In genomic region chr17:43456661-43457361, GRCh38 we compare ENCODE assay signal across 7 cellular contexts. TPM values are rescaled to one million over a fixed set of nuclear protein-coding genes. Genes with fewer than 3 reads are reported as not detected.
DNase-seq lines count a peak whose midpoint lies in the region; FAIRE-seq lines count a peak whose summit lies in the region.

No MANE protein-coding gene starts in this region.

- H3K4me3 ChIP-seq in small intestine (ENCODE audit: low read depth in 1 of 2, low read length in 2 of 2) = no peak overlapping the region

- intact Hi-C loops in head of caudate nucleus (cut with DNase I) = no loop called here

- H3K27ac ChIP-seq in small intestine (ENCODE audit: low read depth in 1 of 2, low read length in 1 of 2) = peak overlapping the region in 1 of 2 donors; percentile 68

- H3K4me1 ChIP-seq in small intestine (ENCODE audit: control insufficient read depth in 2 of 2, insufficient read depth in 1 of 2, low read depth in 1 of 2, low read length in 1 of 2) = peaks cover 0 to 5% of the 10 kb centered on the region in 2 donors

- no peaks in the 10 kb centered on the region for H3K27me3 ChIP-seq in small intestine (ENCODE audit: control insufficient read depth in 2 of 2, insufficient read depth in 2 of 2, low read length in 2 of 2)

- peak; percentile 65 for DNase-seq in HuH-7.5 (ENCODE audit: low spot score)
- DNase-seq in RCC 7860 (ENCODE audit: low spot score) = peak; percentile 33
- peak; percentile 45 for DNase-seq in fibroblast of peridontal ligament (ENCODE audit: extremely low read depth)
- DNase-seq in small intestine = peak; percentile 31
- DNase-seq in COLO668 (lab: John Stamatoyannopoulos, UW; ENCODE audit: unreplicated experiment) = no peak
- no peak for DNase-seq in head of caudate nucleus
- no peak for DNase-seq in NCI-H1436 treated with DMSO at 0.1 percent for 48 hours (lab: John Stamatoyannopoulos, UW)

- no peaks in the 10 kb centered on the region for H3K36me3 ChIP-seq in small intestine (ENCODE audit: control insufficient read depth in 2 of 2, insufficient read depth in 2 of 2, low read length in 2 of 2)

- H3K9me3 ChIP-seq in small intestine (ENCODE audit: control insufficient read depth, low read depth) = no peaks in the 10 kb centered on the region

- FAIRE-seq in RCC 7860 (lab: Jason Lieb, UNC) = peak; percentile 41
- FAIRE-seq in small intestine (lab: Jason Lieb, UNC) = no peak

- WGBS in small intestine, 3 donors = 27 to 34% (median 34%) methylated on average over 7 of the region's 7 CpGs

RNA-seq across cellular contexts. Expression of gene DHX8, which starts 27.0 kb away (rescaled TPM):
- polyA plus RNA-seq in small intestine = 10 to 100 TPM; 21.6 to 33.8 (median 27.3) TPM

RNA-seq across cellular contexts. Expression of gene ARL4D, which starts 58.0 kb away (rescaled TPM):
- 10 to 100 TPM in 1 of 3 donors, 1 to 10 TPM in 1, under 1 TPM in 1; 0.45 to 10.1 (median 2.4) TPM for polyA plus RNA-seq in small intestine

Comparison
In these comparisons a context has a peak if more than half of its experiments do, and no peak if none do; other contexts are left out.
1. DNase-seq: peak in HuH-7.5 (single experiment), RCC 7860 (single experiment), fibroblast of peridontal ligament (single experiment) and small intestine (single experiment); none in COLO668 (single experiment), head of caudate nucleus (0 of 42) and NCI-H1436 treated with DMSO at 0.1 percent for 48 hours (single experiment).